ENCODE assay signal across 8 cellular contexts in the genomic region with DNA sequence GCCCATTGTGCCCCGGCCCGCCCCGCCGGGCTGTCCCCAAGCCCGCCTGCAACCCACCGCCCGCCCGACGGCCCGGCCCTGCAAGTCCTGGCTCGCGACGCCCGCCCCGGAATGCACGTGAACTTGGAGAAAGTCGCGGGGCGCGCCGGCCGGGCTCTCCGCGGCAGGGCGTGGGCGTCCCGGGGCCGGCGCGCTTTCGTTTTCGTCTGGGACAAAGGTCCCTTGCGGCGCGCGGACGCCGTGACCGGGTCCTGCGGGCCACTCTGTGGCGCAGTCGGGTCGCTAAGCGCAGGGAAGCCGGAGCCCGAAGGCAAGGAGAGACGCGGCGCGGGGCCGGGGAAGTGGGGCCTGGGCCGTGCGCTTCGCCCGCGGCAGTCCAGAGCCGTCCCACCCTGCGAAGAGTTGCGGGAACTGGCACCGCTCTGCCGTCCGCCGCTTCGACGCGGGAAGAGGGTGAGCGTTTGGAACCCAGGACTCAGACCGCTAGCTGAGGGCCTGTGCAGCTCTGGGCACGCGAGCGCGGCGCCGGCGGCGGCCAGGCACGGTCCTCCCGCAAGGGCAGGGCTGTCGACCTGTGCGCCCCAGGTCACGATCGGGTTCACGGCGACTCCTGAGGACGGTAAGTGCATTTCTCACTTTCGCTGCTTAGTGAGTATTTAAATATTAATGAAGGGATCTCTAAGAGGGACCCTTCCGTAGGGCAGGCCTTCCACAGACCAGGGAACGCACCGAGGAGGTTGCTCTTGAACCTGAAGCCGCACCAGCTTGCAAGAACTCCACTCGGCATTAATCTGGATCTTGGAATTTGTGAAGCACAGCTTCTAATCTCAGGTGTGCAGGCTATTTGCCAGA.
DNase-seq lines count a peak whose midpoint lies in the region; ATAC-seq and TF ChIP-seq lines count a peak whose summit lies in the region.

No MANE protein-coding gene starts in this region.

- peak; percentile 20 for ATAC-seq in naive thymus-derived CD4-positive, alpha-beta T cell
- ATAC-seq in upper lobe of right lung = peak; percentile 38
- ATAC-seq in HG03565 (IDR thresholded peaks at IDR 0.05; ENCODE audit: unreplicated experiment) = no peak

- H3K4me3 ChIP-seq in GM06990 (replicated peaks; ENCODE audit: low read depth, low read length) (peak overlapping the region; percentile 88), HUES6 (ENCODE audit: low read depth, low read length) (peak overlapping the region; percentile 68), esophagus muscularis mucosa (peak overlapping the region; percentile 85 to 92 (median 88)), upper lobe of right lung (peak overlapping the region; percentile 89)
- peak overlapping the region; percentile 66 for H3K4me3 ChIP-seq in naive thymus-derived CD4-positive, alpha-beta T cell (ENCODE audit: low read length)

- peaks cover 38 to 70% (median 64%) of the 10 kb centered on the region in 7 donors for H3K4me1 Mint-ChIP-seq in naive thymus-derived CD4-positive, alpha-beta T cell

- TF ChIP-seq CTCF in GM06990 (IDR thresholded peaks at IDR 0.05; ENCODE audit: insufficient read depth, low read length, poor library complexity, severe bottlenecking) = no peak
- no peak for TF ChIP-seq CTCF in esophagus muscularis mucosa (IDR thresholded peaks at IDR 0.05)
- no peak for TF ChIP-seq CTCF in upper lobe of right lung (IDR thresholded peaks at IDR 0.05)

- no peaks in the 10 kb centered on the region for H3K9me3 ChIP-seq in HUES6 (ENCODE audit: control insufficient read depth, insufficient read depth, low read depth, low read length)
- H3K9me3 ChIP-seq in esophagus muscularis mucosa = no peaks in the 10 kb centered on the region
- no peaks in the 10 kb centered on the region for H3K9me3 ChIP-seq in naive thymus-derived CD4-positive, alpha-beta T cell (ENCODE audit: control insufficient read depth in 2 of 3, low read length in 3 of 3)
- H3K9me3 ChIP-seq in upper lobe of right lung = no peaks in the 10 kb centered on the region

- peaks cover 0 to 5% (median 0%) of the 10 kb centered on the region in 5 donors for H3K36me3 Mint-ChIP-seq in naive thymus-derived CD4-positive, alpha-beta T cell

- no peaks in the 10 kb centered on the region for H3K27me3 ChIP-seq in GM06990 (replicated peaks; ENCODE audit: control insufficient read depth, insufficient read depth, low read length)
- H3K27me3 ChIP-seq in HUES6 (ENCODE audit: control insufficient read depth, insufficient read depth, low read length) = peaks cover 73% of the 10 kb centered on the region
- H3K27me3 ChIP-seq in esophagus muscularis mucosa = no peaks in the 10 kb centered on the region
- no peaks in the 10 kb centered on the region for H3K27me3 ChIP-seq in naive thymus-derived CD4-positive, alpha-beta T cell (ENCODE audit: control insufficient read depth in 2 of 2, insufficient read depth in 2 of 2, low read length in 2 of 2)
- no peaks in the 10 kb centered on the region for H3K27me3 ChIP-seq in upper lobe of right lung

- TF ChIP-seq POLR2A in esophagus muscularis mucosa (IDR thresholded peaks at IDR 0.05; ENCODE audit: low read depth) = no peak

- H3K27ac Mint-ChIP-seq in naive thymus-derived CD4-positive, alpha-beta T cell = peak overlapping the region in 6 of 9 donors; percentile 53 to 74 (median 64)

- peak overlapping the region; percentile 78 to 87 (median 86) for H3K4me3 Mint-ChIP-seq in naive thymus-derived CD4-positive, alpha-beta T cell

- POLR2A ChIA-PET in naive thymus-derived CD4-positive, alpha-beta T cell (lab: Charles Lee) = interaction anchor here (0.7 to 1.8 kb wide), 6 partner anchors 18 to 267 kb away, joined by 3 to 13 read pairs (median 4); no protein-coding TSS in a partner anchor

- DNase-seq in GM06990 (ENCODE audit: extremely low read depth, insufficient read length) (peak; percentile 79), esophagus muscularis mucosa (ENCODE audit: extremely low spot score) (no peak), upper lobe of right lung (peak; percentile 93), foreskin melanocyte (no peak)
- DNase-seq in activated CD8-positive, alpha-beta memory T cell treated with anti-CD3 and anti-CD28 coated beads for 24 hours = peak; percentile 76
- DNase-seq in naive thymus-derived CD4-positive, alpha-beta T cell = peak in 8 of 9 donors; percentile 17 to 78 (median 22)

- no peaks in the 10 kb centered on the region; the same call in none of the 2 replicates for H3K36me3 ChIP-seq in GM06990 (ENCODE audit: control insufficient read depth, insufficient read depth, low read length)
- H3K36me3 ChIP-seq in HUES6 (ENCODE audit: control insufficient read depth, insufficient read depth, low read length) = no peaks in the 10 kb centered on the region
- H3K36me3 ChIP-seq in esophagus muscularis mucosa = peaks cover 0 to 16% (median 0%) of the 10 kb centered on the region in 4 donors
- H3K36me3 ChIP-seq in naive thymus-derived CD4-positive, alpha-beta T cell (ENCODE audit: control insufficient read depth in 2 of 3, insufficient read depth in 3 of 3, low read length in 3 of 3) = peaks cover 0 to 6% (median 0%) of the 10 kb centered on the region in 3 experiments
- peaks cover 21% of the 10 kb centered on the region for H3K36me3 ChIP-seq in upper lobe of right lung

- no peaks in the 10 kb centered on the region for H3K9me3 Mint-ChIP-seq in naive thymus-derived CD4-positive, alpha-beta T cell

- H3K4me1 ChIP-seq in HUES6 (ENCODE audit: control insufficient read depth, insufficient read depth, low read length) (peaks cover 25% of the 10 kb centered on the region; the same call in 1 of the 2 replicates), esophagus muscularis mucosa (peaks cover 48 to 71% (median 66%) of the 10 kb centered on the region in 4 donors), upper lobe of right lung (peaks cover 42% of the 10 kb centered on the region)
- peaks cover 0 to 37% of the 10 kb centered on the region in 2 donors for H3K4me1 ChIP-seq in naive thymus-derived CD4-positive, alpha-beta T cell (ENCODE audit: control insufficient read depth in 2 of 2, insufficient read depth in 2 of 2, low read length in 2 of 2)

- under 1% methylated on average over 13 of the region's 91 CpGs for WGBS in esophagus muscularis mucosa

- H3K9ac ChIP-seq in HUES6 (ENCODE audit: low read length) = peak overlapping the region; percentile 42

- TF ChIP-seq EP300 in esophagus muscularis mucosa (IDR thresholded peaks at IDR 0.05) = no peak

- intact Hi-C loops in esophagus muscularis mucosa (cut with DNase I) = loop anchor here (5.0 kb wide), 1 partner anchor 60 kb away; no protein-coding TSS in a partner anchor
- intact Hi-C loops in naive thymus-derived CD4-positive, alpha-beta T cell (cut with micrococcal nuclease) = loop anchor here in 1 of 2 donors (5.0 kb wide), 1 partner anchor 40 kb away; no protein-coding TSS in a partner anchor
- intact Hi-C loops in upper lobe of right lung (cut with DNase I) = loop anchor here (10.0 kb wide), 1 partner anchor 67 kb away; no protein-coding TSS in a partner anchor

- H3K27ac ChIP-seq in HUES6 (ENCODE audit: low read depth, low read length) (no peak overlapping the region), esophagus muscularis mucosa (replicated peaks in 1 of 4) (peak overlapping the region; percentile 92 to 98 (median 96)), upper lobe of right lung (peak overlapping the region; percentile 98)
- peak overlapping the region; percentile 58 for H3K27ac ChIP-seq in naive thymus-derived CD4-positive, alpha-beta T cell (ENCODE audit: low read depth, low read length)

- CTCF ChIA-PET in naive thymus-derived CD4-positive, alpha-beta T cell (lab: Charles Lee) = interaction anchor here (0.7 to 1.5 kb wide), 4 partner anchors 24 to 79 kb away, joined by 3 to 5 read pairs (median 3); no protein-coding TSS in a partner anchor

- H3K27me3 Mint-ChIP-seq in naive thymus-derived CD4-positive, alpha-beta T cell = peaks cover 0 to 7% (median 0%) of the 10 kb centered on the region in 5 donors

Comparison
In these comparisons a context has a peak if more than half of its experiments do, and no peak if none do; other contexts are left out.
1. DNase-seq: peak in GM06990 (single experiment), activated CD8-positive, alpha-beta memory T cell treated with anti-CD3 and anti-CD28 coated beads for 24 hours (single experiment), naive thymus-derived CD4-positive, alpha-beta T cell (8 of 9) and upper lobe of right lung (single experiment); none in esophagus muscularis mucosa (single experiment) and foreskin melanocyte (single experiment).
2. Peak in every context shown above with its lines, with median percentiles within 50 percentile points of each other: H3K4me3 ChIP-seq.